ENCODE assay signal across 23 cellular contexts in the genomic region with DNA sequence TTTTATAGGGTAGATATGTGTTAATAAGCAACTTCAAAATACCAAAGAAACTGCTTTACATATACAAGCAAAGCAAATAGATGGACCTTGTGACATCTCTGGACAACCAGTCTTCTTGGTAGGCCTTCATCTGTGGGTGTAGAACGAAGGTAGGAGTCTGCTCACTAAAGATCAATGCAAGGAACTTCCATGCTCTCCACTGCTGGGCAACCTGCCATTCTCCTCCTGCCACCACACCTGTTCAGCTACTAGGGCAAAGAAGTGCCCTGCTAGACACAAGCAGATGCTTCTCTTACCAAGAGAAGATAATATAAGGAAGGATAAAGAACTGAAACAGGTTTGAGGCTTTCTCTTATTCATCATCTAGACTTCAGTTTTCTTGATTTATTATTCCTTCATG. TPM values are rescaled to one million over a fixed set of nuclear protein-coding genes. Genes with fewer than 3 reads are reported as not detected.
DNase-seq lines count a peak whose midpoint lies in the region; ATAC-seq, FAIRE-seq and TF ChIP-seq lines count a peak whose summit lies in the region.
"Had no signal": no experiment of that assay in that cellular context is flagged by ENCODE, and none has a peak within 500 bp of the region (broad histone marks: within the 10 kb centered on the region; RNA-seq: fewer than 3 reads in every experiment).

No MANE protein-coding gene starts in this region.

- ATAC-seq in A549: no peak
- ATAC-seq in HG03565 (IDR thresholded peaks at IDR 0.05; ENCODE audit: unreplicated experiment): no peak
- no peak for ATAC-seq in HG03342 (IDR thresholded peaks at IDR 0.05; ENCODE audit: unreplicated experiment)

- peaks cover 4% of the 10 kb centered on the region for H3K36me3 Mint-ChIP-seq in chondrocyte (ENCODE audit: low read depth)

- no peak overlapping the region for H3K4me3 Mint-ChIP-seq in chondrocyte (ENCODE audit: unreplicated experiment)

- no peaks in the 10 kb centered on the region for H3K4me1 Mint-ChIP-seq in chondrocyte (ENCODE audit: low read depth)

- H3K9me3 ChIP-seq in A549: no peaks in the 10 kb centered on the region
- no peaks in the 10 kb centered on the region for H3K9me3 ChIP-seq in colonic mucosa
- H3K9me3 ChIP-seq in small intestine (ENCODE audit: control insufficient read depth, low read depth): no peaks in the 10 kb centered on the region

- POLR2A ChIA-PET in A549 (lab: Yijun Ruan, JAX): no interaction called here

- H3K36me3 ChIP-seq in colonic mucosa: no peaks in the 10 kb centered on the region
- peaks cover 0 to 3% of the 10 kb centered on the region in 2 donors for H3K36me3 ChIP-seq in small intestine (ENCODE audit: control insufficient read depth in 2 of 2, insufficient read depth in 2 of 2, low read length in 2 of 2)

- H3K9me3 Mint-ChIP-seq in chondrocyte (ENCODE audit: low read depth): no peaks in the 10 kb centered on the region

- no peak overlapping the region for H3K27ac Mint-ChIP-seq in chondrocyte (ENCODE audit: unreplicated experiment)

- WGBS in A549 (ENCODE audit: missing lambda C conversion rate): 85% methylated on average over 1 of the region's 1 CpG
- 13 to 56% (median 29%) methylated on average over 1 of the region's 1 CpG for WGBS in small intestine, 3 donors

- no peak for TF ChIP-seq EP300 in A549 (IDR thresholded peaks at IDR 0.05)

- H3K4me1 ChIP-seq in A549: peaks cover 84% of the 10 kb centered on the region
- H3K4me1 ChIP-seq in colonic mucosa: no peaks in the 10 kb centered on the region
- peaks cover 0 to 3% of the 10 kb centered on the region in 2 donors for H3K4me1 ChIP-seq in small intestine (ENCODE audit: control insufficient read depth in 2 of 2, insufficient read depth in 1 of 2, low read depth in 1 of 2, low read length in 1 of 2)

- FAIRE-seq in A549 (lab: Jason Lieb, UNC) (no peak), small intestine (lab: Jason Lieb, UNC) (no peak)
- FAIRE-seq: D721Med had no signal

- H3K27me3 Mint-ChIP-seq in chondrocyte (ENCODE audit: low read depth): peaks cover 7% of the 10 kb centered on the region

- DNase-seq in A549 (ENCODE audit: low read depth in 1 of 2, low spot score in 1 of 2) (no peak), MV-4-11 (lab: John Stamatoyannopoulos, UW) (peak; percentile 6), colonic mucosa (peak; percentile 57), small intestine (peak; percentile 72), anterior cingulate cortex (lab: John Stamatoyannopoulos, UW) (no peak), chondrocyte (ENCODE audit: low spot score) (no peak)
- DNase-seq: DMS53, EL, KG1, NCI-H1694, NCI-H2081, NCI-H2171, NCI-H345, NCI-H524 treated with DMSO at 0.1 percent for 48 hours, NCI-H82, OCI-M1, RPMI8226, SHP77 had no signal

- TF ChIP-seq CTCF in A549 (IDR thresholded peaks at IDR 0.05) (no peak), colonic mucosa (IDR thresholded peaks at IDR 0.05) (no peak), chondrocyte (IDR thresholded peaks at IDR 0.05) (no peak)

- no peak for TF ChIP-seq RAD21 in A549 (conservative IDR thresholded peaks at IDR 0.05 in 1 of 2, IDR thresholded peaks at IDR 0.05 in 1 of 2)

- TF ChIP-seq POLR2A in A549 (IDR thresholded peaks at IDR 0.05; ENCODE audit: low read length): no peak

- H3K27ac ChIP-seq in A549 (peak overlapping the region; percentile 87 to 92; a peak in 5 of 6 replicates), colonic mucosa (no peak overlapping the region), small intestine (ENCODE audit: low read depth in 1 of 2, low read length in 1 of 2) (peak overlapping the region in 1 of 2 donors; percentile 55)
- H3K27ac ChIP-seq: C4-2B, SK-N-MC had no signal

- CTCF ChIA-PET in A549 (lab: Yijun Ruan, JAX): interaction anchor here (1.2 to 1.7 kb wide), 2 partner anchors 13 to 178 kb away, joined by 3 to 4 read pairs; no protein-coding TSS in a partner anchor

- H3K27me3 ChIP-seq in colonic mucosa (no peaks in the 10 kb centered on the region), small intestine (ENCODE audit: control insufficient read depth in 2 of 2, insufficient read depth in 2 of 2, low read length in 2 of 2) (no peaks in the 10 kb centered on the region)

- H3K4me3 ChIP-seq in A549 (no peak overlapping the region), colonic mucosa (no peak overlapping the region), small intestine (ENCODE audit: low read depth in 1 of 2, low read length in 2 of 2) (no peak overlapping the region)
- H3K4me3 ChIP-seq: SK-N-MC had no signal

- intact Hi-C loops in colonic mucosa (cut with DNase I): loop anchor here (10.0 kb wide), 1 partner anchor 163 kb away; no protein-coding TSS in a partner anchor

- H3K9ac ChIP-seq in colonic mucosa (ENCODE audit: low read depth in 2 of 2, low read length in 2 of 2): no peak overlapping the region

- H3K4me2 ChIP-seq in A549: peak overlapping the region; percentile 55; the same call in 2 of the 3 replicates

TF ChIP-seq in A549, 52 proteins besides CTCF, POLR2A, EP300 and RAD21:
- TF ChIP-seq RARB (CRISPR knock-in tag; IDR thresholded peaks at IDR 0.05): no peak
- TF ChIP-seq, protein P1, sequence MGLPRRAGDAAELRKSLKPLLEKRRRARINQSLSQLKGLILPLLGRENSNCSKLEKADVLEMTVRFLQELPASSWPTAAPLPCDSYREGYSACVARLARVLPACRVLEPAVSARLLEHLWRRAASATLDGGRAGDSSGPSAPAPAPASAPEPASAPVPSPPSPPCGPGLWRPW (IDR thresholded peaks at IDR 0.05): no peak
- no peak for TF ChIP-seq PHF8 (IDR thresholded peaks at IDR 0.05; ENCODE audit: borderline replicate concordance, low read depth)
- no peak for TF ChIP-seq NPAS2 (CRISPR knock-in tag; IDR thresholded peaks at IDR 0.05; ENCODE audit: borderline replicate concordance)
- no peak for TF ChIP-seq USF2 (IDR thresholded peaks at IDR 0.05)
- TF ChIP-seq FOSB (CRISPR knock-in tag; IDR thresholded peaks at IDR 0.05): no peak
- TF ChIP-seq ZSCAN20 (CRISPR knock-in tag; IDR thresholded peaks at IDR 0.05): no peak
- no peak for TF ChIP-seq ZNF302 (CRISPR knock-in tag; IDR thresholded peaks at IDR 0.05)
- no peak for TF ChIP-seq NFE2L2 (conservative IDR thresholded peaks at IDR 0.05; ENCODE audit: low read length)
TF ChIP-seq in A549: peak in this region for 0.

RNA-seq across cellular contexts. Expression of gene PPARG, which starts 12.6 kb away (rescaled TPM):
- polyA plus RNA-seq in A549 (2011; rRNA removed) (43.1 and 51.0 TPM in 2 replicates), A549 (2017; fragmentation: RNase III; extraction: RNeasy Plus Mini Kit Qiagen cat#74134 plus additional on column Dnase treatment) (34.6 to 38.9 TPM (median 35.2 TPM) in 3 replicates), small intestine (10 to 100 TPM; 21.3 to 40.3 (median 39.8) TPM)
- 15.6 and 18.4 TPM in 2 replicates for polyA plus RNA-seq in A549 (2012; cell fraction: cytosol; rRNA removed)
- polyA plus RNA-seq in A549 (2012; cell fraction: nucleus; rRNA removed): 8.5 and 10.5 TPM in 2 replicates
- 51.3 and 55.0 TPM in 2 replicates for polyA minus RNA-seq in A549 (2011; rRNA and poly(A)+ RNA removed)
- total RNA-seq in colonic mucosa (100 to 1,000 TPM in 1 of 2 donors, 10 to 100 TPM in 1; 85.2 to 169 TPM), chondrocyte (3.3 to 9.7 TPM (median 9.2 TPM) in 3 replicates)

Comparison
In these comparisons a context has a peak if more than half of its experiments do, and no peak if none do; other contexts are left out.
1. DNase-seq: peak in MV-4-11 (single experiment), colonic mucosa (single experiment) and small intestine (single experiment); none in A549 (0 of 2), anterior cingulate cortex (0 of 58) and chondrocyte (single experiment).